25 cellular contexts compared by ENCODE assay signal in the genomic region with DNA sequence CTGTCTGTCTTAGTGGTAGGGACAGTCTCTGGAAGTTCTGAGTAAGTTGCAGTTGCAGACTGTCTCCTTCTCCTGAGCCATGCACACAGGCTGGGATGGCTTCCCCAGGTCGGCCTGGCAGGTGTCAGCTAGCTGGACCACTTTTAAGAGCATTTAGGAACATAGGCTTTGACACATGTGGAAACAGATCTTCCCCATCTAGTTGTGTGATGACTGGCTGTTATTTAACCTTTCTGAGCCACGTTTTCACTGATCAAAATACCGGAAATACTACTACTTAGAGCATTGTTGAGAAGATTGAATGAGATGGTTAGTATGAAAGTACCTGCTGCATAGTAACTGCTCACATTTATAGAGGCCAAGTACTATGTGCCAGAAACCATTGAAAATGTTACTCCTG. TPM values are rescaled to one million over a fixed set of nuclear protein-coding genes. Genes with fewer than 3 reads are reported as not detected.
A peak's percentile ranks its signal among the peaks of the same experiment; 100 is the strongest.
DNase-seq lines count a peak whose midpoint lies in the region; ATAC-seq and TF ChIP-seq lines count a peak whose summit lies in the region.
"Had no signal": no experiment of that assay in that cellular context is flagged by ENCODE, and none has a peak within 500 bp of the region (broad histone marks: within the 10 kb centered on the region; RNA-seq: fewer than 3 reads in every experiment).

No MANE protein-coding gene starts in this region.

- H3K9ac ChIP-seq in BLaER1 treated with 17β-estradiol and CSF1 and Interleukin-3, amounts not matched to agents 10 nM and 100 nM: no peak overlapping the region
- H3K9ac ChIP-seq: GM23248, SK-N-SH had no signal

- DNase-seq in OCI-LY7 (ENCODE audit: low spot score) (peak; percentile 41), GF-D8 (lab: John Stamatoyannopoulos, UW) (no peak), COLO829 (ENCODE audit: low spot score) (no peak)
- DNase-seq in effector CD8-positive, alpha-beta T cell (lab: John Stamatoyannopoulos, UW): no peak
- DNase-seq: activated CD4-positive, alpha-beta T cell treated with anti-CD3 and anti-CD28 coated beads, Interleukin-2, amount 10 ng/mL, durations not matched to agents 7 days and 5 days; activated CD8-positive, alpha-beta memory T cell treated with anti-CD3 and anti-CD28 coated beads, Interleukin-2, amount 10 ng/mL, durations not matched to agents 7 days and 5 days; activated effector memory CD4-positive, alpha-beta T cell treated with Interleukin-2 at 50 U/mL for 16 hours; central memory CD4-positive, alpha-beta T cell; glutamatergic neuron; GM23248; naive thymus-derived CD4-positive, alpha-beta T cell; NCI-H1092 treated with DMSO at 0.1 percent for 48 hours; NCI-H187 treated with DMSO at 0.1 percent for 48 hours; NCI-H69; SK-N-SH; stimulated activated CD4-positive, alpha-beta T cell treated with anti-CD3 and anti-CD28 coated beads, Interleukin-4, amount 100 ng/mL, for 1 hour; stimulated activated naive CD4-positive, alpha-beta T cell treated with Interleukin-2 at 50 U/mL for 16 hours had no signal

- no peaks in the 10 kb centered on the region for H3K36me3 ChIP-seq in BLaER1 treated with 17β-estradiol and CSF1 and Interleukin-3, amounts not matched to agents 10 nM and 100 nM
- no peaks in the 10 kb centered on the region for H3K36me3 ChIP-seq in OCI-LY7 (ENCODE audit: insufficient read depth, low read length)
- H3K36me3 ChIP-seq: thoracic aorta, vagina had no signal

- intact Hi-C loops in OCI-LY7 (cut with micrococcal nuclease; ENCODE audit: unreplicated experiment): no loop called here

- H3K9me3 ChIP-seq in BLaER1 treated with 17β-estradiol and CSF1 and Interleukin-3, amounts not matched to agents 10 nM and 100 nM (replicated peaks in 1 of 11): no peaks in the 10 kb centered on the region
- H3K9me3 ChIP-seq in OCI-LY7 (ENCODE audit: low read length): no peaks in the 10 kb centered on the region
- H3K9me3 ChIP-seq: SK-N-SH, thoracic aorta, vagina had no signal

- H3K27me3 ChIP-seq in BLaER1 treated with 17β-estradiol and CSF1 and Interleukin-3, amounts not matched to agents 10 nM and 100 nM: peaks cover 0 to 85% (median 0%) of the 10 kb centered on the region in 11 experiments; a peak in 8 of 22 replicates
- H3K27me3 ChIP-seq: vagina had no signal

- peak; percentile 27 for ATAC-seq in GM18498 (IDR thresholded peaks at IDR 0.05; ENCODE audit: unreplicated experiment)
- ATAC-seq in HG02852 (IDR thresholded peaks at IDR 0.05; ENCODE audit: unreplicated experiment): peak; percentile 37
- no peak for ATAC-seq in GM19035 (IDR thresholded peaks at IDR 0.05; ENCODE audit: unreplicated experiment)
- ATAC-seq: activated CD8-positive, alpha-beta memory T cell treated with anti-CD3 and anti-CD28 coated beads, Interleukin-2, amount 10 ng/mL, durations not matched to agents 7 days and 5 days; HepG2; naive thymus-derived CD4-positive, alpha-beta T cell had no signal

- peaks cover 60 to 100% (median 93%) of the 10 kb centered on the region in 10 experiments for H3K4me1 ChIP-seq in BLaER1 treated with 17β-estradiol and CSF1 and Interleukin-3, amounts not matched to agents 10 nM and 100 nM
- peaks cover 74% of the 10 kb centered on the region for H3K4me1 ChIP-seq in OCI-LY7 (ENCODE audit: insufficient read depth, low read length, poor library complexity, severe bottlenecking)

- no peak overlapping the region for H2AFZ ChIP-seq in OCI-LY7 (ENCODE audit: low read length)
- H2AFZ ChIP-seq: GM23248 had no signal

- POLR2A ChIA-PET in OCI-LY7 (lab: Charles Lee): interaction anchor here (0.5 to 1.1 kb wide), 3 partner anchors 31 to 69 kb away, joined by 3 read pairs; no protein-coding TSS in a partner anchor

- BruUV-seq in OCI-LY7 (replicated peaks; lab: Mats Ljungman, UMichigan): no TSS peak

- H3K4me3 ChIP-seq in BLaER1 treated with 17β-estradiol and CSF1 and Interleukin-3, amounts not matched to agents 10 nM and 100 nM: no peak overlapping the region
- no peak overlapping the region for H3K4me3 ChIP-seq in OCI-LY7 (ENCODE audit: low read depth, low read length, poor library complexity, severe bottlenecking)
- H3K4me3 ChIP-seq: GM23248, thoracic aorta, vagina had no signal

- H3K27ac ChIP-seq in BLaER1 treated with 17β-estradiol and CSF1 and Interleukin-3, amounts not matched to agents 10 nM and 100 nM: no peak overlapping the region
- no peak overlapping the region for H3K27ac ChIP-seq in OCI-LY7 (ENCODE audit: low read depth, low read length, poor library complexity, severe bottlenecking)
- H3K27ac ChIP-seq: C4-2B, GM23248, thoracic aorta, vagina had no signal

- peaks cover 0 to 57% (median 9%) of the 10 kb centered on the region in 11 experiments; a peak in 10 of 22 replicates for H4K20me1 ChIP-seq in BLaER1 treated with 17β-estradiol and CSF1 and Interleukin-3, amounts not matched to agents 10 nM and 100 nM
- H4K20me1 ChIP-seq in OCI-LY7 (ENCODE audit: insufficient read depth, low read length): peaks cover 4% of the 10 kb centered on the region; the same call in 1 of the 2 replicates

- peak overlapping the region in 8 of 11 experiments; percentile 18 to 98 (median 95); a peak in 12 of 22 replicates for H3K4me2 ChIP-seq in BLaER1 treated with 17β-estradiol and CSF1 and Interleukin-3, amounts not matched to agents 10 nM and 100 nM
- peak overlapping the region; percentile 77 for H3K4me2 ChIP-seq in OCI-LY7 (ENCODE audit: low read length)
- H3K4me2 ChIP-seq: SK-N-SH had no signal

- no peaks in the 10 kb centered on the region for H3K79me2 ChIP-seq in OCI-LY7 (ENCODE audit: insufficient read depth, low read depth, low read length)

- no peak for TF ChIP-seq CTCF in OCI-LY7 (conservative IDR thresholded peaks at IDR 0.05; ENCODE audit: low read length)

- no peaks in the 10 kb centered on the region for H3K9me2 ChIP-seq in OCI-LY7 (ENCODE audit: insufficient read depth, low read length)
- H3K9me2 ChIP-seq: SK-N-SH had no signal

- CTCF ChIA-PET in OCI-LY7 (lab: Charles Lee; ENCODE audit: unreplicated experiment): no interaction called here

RNA-seq across cellular contexts. Expression of a gene that starts 6.2 kb away (rescaled TPM):
- 14.5 and 16.3 TPM in 2 replicates for total RNA-seq in OCI-LY7 (2014; rRNA removed; shearing (Covaris generic))
- 39.9 and 46.5 TPM in 2 replicates for total RNA-seq in OCI-LY7 (2022)

RNA-seq across cellular contexts. Expression of a gene that starts 43.2 kb away (rescaled TPM):
- total RNA-seq in OCI-LY7 (2014; rRNA removed; shearing (Covaris generic)): 9.7 and 9.8 TPM in 2 replicates
- total RNA-seq in OCI-LY7 (2022): 9.4 and 10.9 TPM in 2 replicates
